Comparison of ENCODE assay signal across 12 cellular contexts in the genomic region with DNA sequence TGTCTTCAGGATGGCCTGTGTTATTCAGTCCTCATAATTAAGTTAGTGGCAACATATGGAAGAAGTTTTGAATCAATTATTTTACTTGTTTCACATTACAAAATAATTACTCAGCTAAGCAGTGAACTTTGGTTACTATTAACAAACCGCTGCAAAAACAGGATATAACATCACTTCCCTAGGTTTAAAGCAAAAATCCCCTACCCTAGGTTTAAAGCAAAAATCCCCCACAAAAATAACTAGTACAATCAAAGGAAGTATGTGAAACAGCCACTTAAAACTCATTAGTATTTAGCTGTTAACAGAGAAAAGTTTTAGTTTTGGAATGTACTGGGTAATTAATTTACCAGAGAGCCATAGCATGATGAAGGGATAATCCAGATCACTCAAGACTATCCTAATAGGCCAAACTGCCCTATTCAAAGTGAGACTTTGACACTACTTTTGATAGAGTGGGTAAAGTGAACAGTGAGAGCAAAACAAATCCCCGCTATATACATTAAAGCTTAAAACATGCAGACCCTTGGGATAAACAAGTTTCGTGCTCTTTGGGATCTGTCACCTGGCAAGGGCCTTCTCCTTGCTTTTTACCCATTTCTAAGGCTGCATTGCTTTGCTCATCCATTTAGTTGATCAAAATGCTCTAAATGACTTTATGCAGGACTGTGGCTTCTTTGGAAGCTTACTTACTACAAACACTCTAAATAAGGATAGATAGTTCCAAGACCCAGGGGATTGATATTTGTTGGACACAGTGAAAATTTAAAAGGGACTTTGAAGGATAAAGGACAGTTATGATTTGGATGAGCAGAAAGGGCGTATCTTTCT. TPM values are rescaled to one million over a fixed set of nuclear protein-coding genes. Genes with fewer than 3 reads are reported as not detected.
DNase-seq lines count a peak whose midpoint lies in the region; ATAC-seq and TF ChIP-seq lines count a peak whose summit lies in the region.
"Had no signal": no experiment of that assay in that cellular context is flagged by ENCODE, and none has a peak within 500 bp of the region (broad histone marks: within the 10 kb centered on the region; RNA-seq: fewer than 3 reads in every experiment).

No MANE protein-coding gene starts in this region.

- no peak overlapping the region for H3K4me3 ChIP-seq in GM06990 (replicated peaks; ENCODE audit: low read depth, low read length)
- no peak overlapping the region for H3K4me3 ChIP-seq in osteoblast (ENCODE audit: insufficient read depth, low read length)
- H3K4me3 ChIP-seq in hepatocyte, result no peak overlapping the region

- 58% methylated on average over 4 of the region's 4 CpGs for WGBS in hepatocyte (ENCODE audit: low lambda C conversion rate, missing lambda C conversion rate)

- peak; percentile 40 for DNase-seq in GM06990 (ENCODE audit: extremely low read depth, insufficient read length)
- peak; percentile 20 for DNase-seq in fibroblast of gingiva (ENCODE audit: low read depth)
- no peak for DNase-seq in osteoblast (ENCODE audit: insufficient read length, low spot score, missing footprints)
- no peak for DNase-seq in hepatocyte (ENCODE audit: low spot score)
- DNase-seq in NCI-H2227 (lab: John Stamatoyannopoulos, UW; ENCODE audit: unreplicated experiment), result no peak
- DNase-seq: activated gamma-delta T cell, foreskin melanocyte, GOT3, SHP77 treated with DMSO at 0.1 percent for 48 hours had no signal

- H2AFZ ChIP-seq in osteoblast (ENCODE audit: low read length), result no peak overlapping the region
- no peak overlapping the region for H2AFZ ChIP-seq in hepatocyte

- H3K79me2 ChIP-seq in osteoblast (ENCODE audit: insufficient read depth, low read length), result no peaks in the 10 kb centered on the region
- no peaks in the 10 kb centered on the region for H3K79me2 ChIP-seq in hepatocyte

- no peak overlapping the region for H3K4me2 ChIP-seq in osteoblast (ENCODE audit: insufficient read depth, low read length)
- H3K4me2 ChIP-seq in hepatocyte, result no peak overlapping the region

- H3K27ac ChIP-seq in osteoblast (ENCODE audit: low read depth, low read length) (no peak overlapping the region), hepatocyte (no peak overlapping the region)

- H3K36me3 ChIP-seq in GM06990 (ENCODE audit: control insufficient read depth, insufficient read depth, low read length) (no peaks in the 10 kb centered on the region), osteoblast (ENCODE audit: insufficient read depth, low read length) (no peaks in the 10 kb centered on the region), hepatocyte (replicated peaks; ENCODE audit: insufficient read depth, low read depth) (no peaks in the 10 kb centered on the region)

- ATAC-seq in GM19467 (IDR thresholded peaks at IDR 0.05; ENCODE audit: unreplicated experiment) (peak; percentile 63), HG03575 (IDR thresholded peaks at IDR 0.05; ENCODE audit: extremely low read depth, insufficient number of reproducible peaks, low FRiP score, unreplicated experiment) (peak; percentile 54), GM18519 (IDR thresholded peaks at IDR 0.05; ENCODE audit: low FRiP score, unreplicated experiment) (no peak)

- H3K9me2 ChIP-seq in hepatocyte (replicated peaks; ENCODE audit: insufficient read depth), result no peaks in the 10 kb centered on the region

- H3K9me3 ChIP-seq in osteoblast (ENCODE audit: low read depth, low read length) (no peaks in the 10 kb centered on the region), hepatocyte (ENCODE audit: low read depth) (peaks cover 6% of the 10 kb centered on the region)

- H3K27me3 ChIP-seq in GM06990 (replicated peaks; ENCODE audit: control insufficient read depth, insufficient read depth, low read length), result no peaks in the 10 kb centered on the region
- H3K27me3 ChIP-seq in osteoblast (ENCODE audit: insufficient read depth, low read length), result no peaks in the 10 kb centered on the region
- H3K27me3 ChIP-seq in hepatocyte, result no peaks in the 10 kb centered on the region

- TF ChIP-seq CTCF in GM06990 (IDR thresholded peaks at IDR 0.05; ENCODE audit: insufficient read depth, low read length, poor library complexity, severe bottlenecking), result no peak
- TF ChIP-seq CTCF in osteoblast (IDR thresholded peaks at IDR 0.05; ENCODE audit: extremely low read depth, low read depth, low read length), result no peak
- no peak for TF ChIP-seq CTCF in hepatocyte (IDR thresholded peaks at IDR 0.05; ENCODE audit: poor library complexity)

- no peaks in the 10 kb centered on the region for H3K4me1 ChIP-seq in osteoblast (ENCODE audit: insufficient read depth, low read length)
- no peaks in the 10 kb centered on the region for H3K4me1 ChIP-seq in hepatocyte (ENCODE audit: insufficient read depth)

- H4K20me1 ChIP-seq in osteoblast (ENCODE audit: insufficient read depth, low read length) (no peaks in the 10 kb centered on the region), hepatocyte (ENCODE audit: insufficient read depth, poor library complexity, severe bottlenecking) (no peaks in the 10 kb centered on the region)

RNA-seq across cellular contexts. Expression of gene GPR174, which starts 36.4 kb away (rescaled TPM):
- not detected in 2 replicates for total RNA-seq in osteoblast
- not detected in 2 replicates for total RNA-seq in hepatocyte
- not detected in 2 replicates for polyA plus RNA-seq in hepatocyte

Comparison
In these comparisons a context has a peak if more than half of its experiments do, and no peak if none do; other contexts are left out.
1. DNase-seq: peak in GM06990 (single experiment) and fibroblast of gingiva (single experiment); none in osteoblast (single experiment), hepatocyte (single experiment) and NCI-H2227 (single experiment).